In the genomic region with DNA sequence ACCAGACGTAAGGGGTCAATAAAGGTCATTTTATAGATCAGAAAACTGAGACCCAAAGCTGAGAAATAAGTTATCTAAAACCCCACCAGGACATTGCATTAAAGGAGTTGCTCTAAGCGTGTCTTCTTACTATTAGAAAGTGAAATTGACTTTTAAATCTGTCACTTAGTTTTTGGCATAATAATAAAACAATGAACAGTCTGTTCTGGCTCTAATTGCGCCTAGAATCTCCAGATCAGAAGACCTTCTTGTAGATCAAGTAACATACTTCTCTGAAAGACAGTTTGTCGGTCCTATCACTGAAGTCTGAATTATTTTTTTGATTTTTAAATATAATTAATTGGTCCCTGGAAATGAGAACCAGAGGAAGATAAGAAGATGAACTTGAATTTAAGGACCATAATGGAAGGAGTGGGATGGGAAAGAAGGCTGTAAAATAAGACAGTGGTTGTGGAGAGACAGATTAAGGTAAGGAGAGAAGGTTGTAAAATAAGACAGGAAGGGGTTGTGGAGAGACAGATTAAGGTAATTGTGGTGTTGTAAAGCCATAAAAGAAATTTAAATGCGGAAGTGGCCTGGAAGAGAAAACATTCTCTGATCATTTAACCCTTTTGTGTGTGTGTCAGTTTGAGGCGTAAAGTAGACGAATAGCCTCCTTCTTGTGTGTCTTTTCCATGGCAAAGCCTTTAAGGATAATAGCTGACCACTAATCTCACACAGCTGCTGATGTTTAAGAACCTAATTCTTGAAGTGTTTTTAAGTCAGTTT, we compare ENCODE assay signal across 9 cellular contexts. TPM values are rescaled to one million over a fixed set of nuclear protein-coding genes. Genes with fewer than 3 reads are reported as not detected.
A peak's percentile ranks its signal among the peaks of the same experiment; 100 is the strongest.
DNase-seq lines count a peak whose midpoint lies in the region; ATAC-seq and TF ChIP-seq lines count a peak whose summit lies in the region.
"Had no signal": no experiment of that assay in that cellular context is flagged by ENCODE, and none has a peak within 500 bp of the region (broad histone marks: within the 10 kb centered on the region; RNA-seq: fewer than 3 reads in every experiment).

No MANE protein-coding gene starts in this region.

- no peaks in the 10 kb centered on the region for H3K36me3 ChIP-seq in CD4-positive, alpha-beta memory T cell (ENCODE audit: insufficient read depth, low read length)

- H3K4me1 Mint-ChIP-seq in CD4-positive, alpha-beta memory T cell, result peaks cover 72 to 97% (median 83%) of the 10 kb centered on the region in 4 donors
- H3K4me1 Mint-ChIP-seq in activated naive CD8-positive, alpha-beta T cell treated with anti-CD3 and anti-CD28 coated beads for 36 hours, result peaks cover 81% of the 10 kb centered on the region
- peaks cover 73% of the 10 kb centered on the region for H3K4me1 Mint-ChIP-seq in mesothelial cell of epicardium

- no peak for ATAC-seq in GM19395 (IDR thresholded peaks at IDR 0.05; ENCODE audit: unreplicated experiment)

- H3K4me1 ChIP-seq in CD4-positive, alpha-beta memory T cell (ENCODE audit: insufficient read depth, low read length), result peaks cover 83% of the 10 kb centered on the region

- H3K27ac Mint-ChIP-seq in CD4-positive, alpha-beta memory T cell, result peak overlapping the region; percentile 73 to 96 (median 91)
- H3K27ac Mint-ChIP-seq in activated naive CD8-positive, alpha-beta T cell treated with anti-CD3 and anti-CD28 coated beads for 36 hours, result peak overlapping the region; percentile 80
- peak overlapping the region; percentile 78 for H3K27ac Mint-ChIP-seq in mesothelial cell of epicardium

- peak overlapping the region; percentile 18 to 39 for H3K4me3 ChIP-seq in CD4-positive, alpha-beta memory T cell (ENCODE audit: low read length in 2 of 2)
- H3K4me3 ChIP-seq: SJSA1 had no signal

- no peak for TF ChIP-seq CTCF in mesothelial cell of epicardium (IDR thresholded peaks at IDR 0.05; ENCODE audit: unreplicated experiment)

- peak overlapping the region; percentile 76 to 92 (median 84) for H3K4me3 Mint-ChIP-seq in CD4-positive, alpha-beta memory T cell
- peak overlapping the region; percentile 76 for H3K4me3 Mint-ChIP-seq in activated naive CD8-positive, alpha-beta T cell treated with anti-CD3 and anti-CD28 coated beads for 36 hours
- no peak overlapping the region for H3K4me3 Mint-ChIP-seq in mesothelial cell of epicardium

- peaks cover 0 to 1% of the 10 kb centered on the region in 2 donors for H3K36me3 Mint-ChIP-seq in CD4-positive, alpha-beta memory T cell
- peaks cover 23% of the 10 kb centered on the region for H3K36me3 Mint-ChIP-seq in activated naive CD8-positive, alpha-beta T cell treated with anti-CD3 and anti-CD28 coated beads for 36 hours
- H3K36me3 Mint-ChIP-seq in mesothelial cell of epicardium, result no peaks in the 10 kb centered on the region

- intact Hi-C loops in CD4-positive, alpha-beta memory T cell (cut with micrococcal nuclease), result loop anchor here (1.0 to 2.0 kb wide), 3 partner anchors 20 to 46 kb away; partner anchors contain the start of gene TOP1

- no peaks in the 10 kb centered on the region for H3K27me3 ChIP-seq in CD4-positive, alpha-beta memory T cell (ENCODE audit: insufficient read depth, low read length)
- H3K27me3 ChIP-seq: SJSA1 had no signal

- H3K27ac ChIP-seq in CD4-positive, alpha-beta memory T cell (ENCODE audit: low read depth, low read length), result peak overlapping the region; percentile 57
- H3K27ac ChIP-seq: SJSA1 had no signal

- H3K9me3 Mint-ChIP-seq in CD4-positive, alpha-beta memory T cell, result no peaks in the 10 kb centered on the region
- peaks cover 3% of the 10 kb centered on the region for H3K9me3 Mint-ChIP-seq in activated naive CD8-positive, alpha-beta T cell treated with anti-CD3 and anti-CD28 coated beads for 36 hours
- peaks cover 2% of the 10 kb centered on the region for H3K9me3 Mint-ChIP-seq in mesothelial cell of epicardium

- H3K27me3 Mint-ChIP-seq in CD4-positive, alpha-beta memory T cell, result no peaks in the 10 kb centered on the region
- no peaks in the 10 kb centered on the region for H3K27me3 Mint-ChIP-seq in activated naive CD8-positive, alpha-beta T cell treated with anti-CD3 and anti-CD28 coated beads for 36 hours
- H3K27me3 Mint-ChIP-seq in mesothelial cell of epicardium (ENCODE audit: low read depth), result no peaks in the 10 kb centered on the region

- DNase-seq in CD4-positive, alpha-beta memory T cell, result peak in 4 of 5 donors; percentile 52 to 65 (median 61)
- DNase-seq in LoVo (ENCODE audit: low spot score), result peak; percentile 36
- DNase-seq in activated naive CD8-positive, alpha-beta T cell treated with anti-CD3 and anti-CD28 coated beads for 36 hours, result no peak
- no peak for DNase-seq in mesothelial cell of epicardium (ENCODE audit: low spot score in 2 of 2, unreplicated experiment in 2 of 2)
- no peak for DNase-seq in NCI-H446 (lab: John Stamatoyannopoulos, UW)
- no peak for DNase-seq in NCI-H345 (lab: John Stamatoyannopoulos, UW)
- DNase-seq in NCI-H2029 treated with DMSO at 0.1 percent for 48 hours (lab: John Stamatoyannopoulos, UW), result no peak

- POLR2A ChIA-PET in CD4-positive, alpha-beta memory T cell (lab: Charles Lee; ENCODE audit: partially characterized antibody), result interaction anchor here (0.5 to 5.2 kb wide), 7 partner anchors 9 to 57 kb away, joined by 3 to 34 read pairs (median 5); partner anchors contain the start of gene TOP1

- CTCF ChIA-PET in CD4-positive, alpha-beta memory T cell (lab: Charles Lee; ENCODE audit: partially characterized antibody), result interaction anchor here (0.7 to 3.7 kb wide), 5 partner anchors 17 to 60 kb away, joined by 3 to 23 read pairs (median 3); no protein-coding TSS in a partner anchor

- H3K9me3 ChIP-seq in CD4-positive, alpha-beta memory T cell (ENCODE audit: control insufficient read depth in 1 of 2, low read length in 2 of 2), result no peaks in the 10 kb centered on the region
- H3K9me3 ChIP-seq: SJSA1 had no signal

RNA-seq across cellular contexts. Expression of gene TOP1, which starts 20.0 kb away (rescaled TPM):
- total RNA-seq in CD4-positive, alpha-beta memory T cell, result 10 to 100 TPM; 44.4 to 47.5 TPM
- polyA plus RNA-seq in CD4-positive, alpha-beta memory T cell, result 10 to 100 TPM in 1 of 2 donors, 1 to 10 TPM in 1; 3.8 to 15.5 TPM
- 100 to 1,000 TPM in 1 of 2 experiments, 10 to 100 TPM in 1; 99.6 to 102 TPM for total RNA-seq in activated naive CD8-positive, alpha-beta T cell treated with anti-CD3 and anti-CD28 coated beads for 36 hours
- total RNA-seq in mesothelial cell of epicardium, result 76.0 to 78.6 TPM (median 76.7 TPM) in 3 replicates

Comparison
In these comparisons a context has a peak if more than half of its experiments do, and no peak if none do; other contexts are left out.
1. DNase-seq: peak in CD4-positive, alpha-beta memory T cell (4 of 5) and LoVo (single experiment); none in activated naive CD8-positive, alpha-beta T cell treated with anti-CD3 and anti-CD28 coated beads for 36 hours (single experiment), mesothelial cell of epicardium (0 of 2), NCI-H446 (0 of 2), NCI-H345 (single experiment) and NCI-H2029 treated with DMSO at 0.1 percent for 48 hours (single experiment).
2. Peak in every context shown above with its lines, with median percentiles within 50 percentile points of each other: H3K27ac Mint-ChIP-seq.